ENCODE assay signal across 8 cellular contexts in genomic region chr2:109128048-109128465, GRCh38. TPM values are rescaled to one million over a fixed set of nuclear protein-coding genes. Genes with fewer than 3 reads are reported as not detected.
A peak's percentile ranks its signal among the peaks of the same experiment; 100 is the strongest.
DNase-seq lines count a peak whose midpoint lies in the region; ATAC-seq, FAIRE-seq and TF ChIP-seq lines count a peak whose summit lies in the region.

No MANE protein-coding gene starts in this region.

- peak overlapping the region; percentile 66 for H3K4me3 Mint-ChIP-seq in activated T-helper 17 cell treated with anti-CD3 and anti-CD28 coated beads, Interleukin-2, amount 50 U/mL, for 72 hours
- H3K4me3 Mint-ChIP-seq in naive B cell: peak overlapping the region; percentile 53 to 94 (median 86)

- no peak overlapping the region for H3K27ac Mint-ChIP-seq in activated T-helper 17 cell treated with anti-CD3 and anti-CD28 coated beads, Interleukin-2, amount 50 U/mL, for 72 hours
- H3K27ac Mint-ChIP-seq in naive B cell: no peak overlapping the region

- H3K36me3 Mint-ChIP-seq in activated T-helper 17 cell treated with anti-CD3 and anti-CD28 coated beads, Interleukin-2, amount 50 U/mL, for 72 hours (ENCODE audit: low read depth): peaks cover 9% of the 10 kb centered on the region
- H3K36me3 Mint-ChIP-seq in naive B cell: no peaks in the 10 kb centered on the region

- no peak for FAIRE-seq in RCC 7860 (lab: Jason Lieb, UNC)

- TF ChIP-seq CTCF in GM12873 (IDR thresholded peaks at IDR 0.05; ENCODE audit: insufficient read depth, low read depth, low read length, missing control alignments): peak; percentile 80

- peaks cover 8% of the 10 kb centered on the region for H3K4me1 Mint-ChIP-seq in activated T-helper 17 cell treated with anti-CD3 and anti-CD28 coated beads, Interleukin-2, amount 50 U/mL, for 72 hours
- H3K4me1 Mint-ChIP-seq in naive B cell: peaks cover 6 to 17% (median 14%) of the 10 kb centered on the region in 3 donors

- ATAC-seq in activated T-helper 17 cell treated with anti-CD3 and anti-CD28 coated beads, Interleukin-2, amount 50 U/mL, for 72 hours (replicated peaks): peak; percentile 60
- peak; percentile 63 to 64 for ATAC-seq in naive B cell (ENCODE audit: low read depth in 2 of 2)

- H3K9me3 Mint-ChIP-seq in activated T-helper 17 cell treated with anti-CD3 and anti-CD28 coated beads, Interleukin-2, amount 50 U/mL, for 72 hours: no peaks in the 10 kb centered on the region
- H3K9me3 Mint-ChIP-seq in naive B cell: no peaks in the 10 kb centered on the region

- peaks cover 51% of the 10 kb centered on the region for H3K27me3 Mint-ChIP-seq in activated T-helper 17 cell treated with anti-CD3 and anti-CD28 coated beads, Interleukin-2, amount 50 U/mL, for 72 hours
- H3K27me3 Mint-ChIP-seq in naive B cell: peaks cover 6 to 48% (median 16%) of the 10 kb centered on the region in 3 donors

- DNase-seq in HuH-7.5 (ENCODE audit: low spot score) (peak; percentile 96), fibroblast of peridontal ligament (ENCODE audit: extremely low read depth) (peak; percentile 87), naive B cell (peak; percentile 63), RCC 7860 (ENCODE audit: low spot score) (no peak)
- DNase-seq in stimulated activated CD8-positive, alpha-beta memory T cell treated with anti-CD3 and anti-CD28 coated beads, Interleukin-7, amount 100 ng/mL, for 4 hours (ENCODE audit: low read depth in 2 of 2): peak; percentile 14 to 49

TF ChIP-seq in PFSK-1, 5 proteins besides CTCF, POLR2A, EP300 and RAD21:
- TF ChIP-seq REST (IDR thresholded peaks at IDR 0.05; ENCODE audit: insufficient read depth in 1 of 2, low read depth in 2 of 2, low read length in 2 of 2) (no peak), SIN3A (IDR thresholded peaks at IDR 0.05; ENCODE audit: borderline replicate concordance, insufficient read depth, low read length) (0 out of 2 replicates have a peak, but pooled peaks have one; percentile 14), TAF1 (IDR thresholded peaks at IDR 0.05; ENCODE audit: borderline replicate concordance, insufficient read depth, low read length) (no peak), FOXP2 (optimal IDR thresholded peaks at IDR 0.05; ENCODE audit: borderline replicate concordance, extremely low read depth, extremely low read length, insufficient read depth) (peak; percentile 69), POLR2AphosphoS5 (IDR thresholded peaks at IDR 0.05; ENCODE audit: low read depth, low read length) (no peak)

RNA-seq across cellular contexts. Expression of gene SH3RF3, which starts 0.9 kb away (rescaled TPM):
- polyA plus RNA-seq in PFSK-1 (2012; ENCODE audit: insufficient read length, low read depth): 5.6 TPM
- total RNA-seq in activated T-helper 17 cell treated with anti-CD3 and anti-CD28 coated beads, Interleukin-2, amount 50 U/mL, for 72 hours: under 1 TPM in 1 of 2 donors, not detected in 1; 0.05 TPM
- polyA plus RNA-seq in naive B cell (ENCODE audit: low read depth in 6 of 6): under 1 TPM in 5 of 6 donors, not detected in 1; 0.05 to 0.76 (median 0.64) TPM
